Comparison of ENCODE assay signal across 21 cellular contexts in genomic region chr1:98557808-98558390, GRCh38.
DNase-seq lines count a peak whose midpoint lies in the region; ATAC-seq, FAIRE-seq and TF ChIP-seq lines count a peak whose summit lies in the region.
"Had no signal": no experiment of that assay in that cellular context is flagged by ENCODE, and none has a peak within 500 bp of the region (broad histone marks: within the 10 kb centered on the region; RNA-seq: fewer than 3 reads in every experiment).

No MANE protein-coding gene starts in this region.

- no peak overlapping the region for H2BK120ac ChIP-seq in H1 (replicated peaks; ENCODE audit: low read depth, low read length)

- H4K8ac ChIP-seq in H1 (ENCODE audit: extremely low read depth, insufficient read depth, low read length): no peak overlapping the region

- H2AFZ ChIP-seq in H1 (ENCODE audit: low read length) (no peak overlapping the region; the same call in 1 of the 2 replicates), OCI-LY7 (ENCODE audit: low read length) (no peak overlapping the region)

- no peak overlapping the region for H3K4ac ChIP-seq in H1 (replicated peaks; ENCODE audit: insufficient read length, low read depth, low read length)

- H2BK20ac ChIP-seq in H1 (ENCODE audit: low read length): no peak overlapping the region

- no peak overlapping the region for H3K14ac ChIP-seq in H1 (ENCODE audit: insufficient read length)

- whole genome bisulfite sequencing in H1 (ENCODE audit: extremely low coverage in 1 of 2, insufficient coverage in 1 of 2, insufficient read length in 1 of 2, insufficient replicate concordance in 2 of 2, low coverage in 1 of 2, low lambda C conversion rate in 2 of 2, missing lambda C conversion rate in 1 of 2), 2 experiments: 81% methylated on average over 5 of the region's 5 CpGs; no CpG with 5 or more reads in 1 of the 2 experiments

- H3K23ac ChIP-seq in H1 (ENCODE audit: insufficient read length): no peak overlapping the region

- no peak overlapping the region for H2BK15ac ChIP-seq in H1 (ENCODE audit: low read length)

- H3K18ac ChIP-seq in H1 (ENCODE audit: extremely low read depth, low read length): no peak overlapping the region

- H3K56ac ChIP-seq in H1 (replicated peaks; ENCODE audit: insufficient read length, low read depth, low read length): no peak overlapping the region

- H3K36me3 Mint-ChIP-seq in nephron progenitor cell (ENCODE audit: low read depth) (peaks cover 5% of the 10 kb centered on the region), progenitor cell of endocrine pancreas (ENCODE audit: insufficient read depth) (peaks cover 4% of the 10 kb centered on the region)
- H3K36me3 Mint-ChIP-seq: CD4-positive, alpha-beta memory T cell; memory B cell had no signal

- H3K9me3 Mint-ChIP-seq in nephron progenitor cell: peaks cover 16% of the 10 kb centered on the region
- H3K9me3 Mint-ChIP-seq in progenitor cell of endocrine pancreas (ENCODE audit: low read depth): peaks cover 9% of the 10 kb centered on the region

- no peak for TF ChIP-seq RAD21 in H1 (IDR thresholded peaks at IDR 0.05 in 1 of 2, conservative IDR thresholded peaks at IDR 0.05 in 1 of 2; ENCODE audit: low read depth in 2 of 2, low read length in 2 of 2)

- no peak overlapping the region for H3K4me2 ChIP-seq in H1 (ENCODE audit: insufficient read depth in 1 of 2, low read depth in 2 of 2, low read length in 2 of 2)
- no peak overlapping the region for H3K4me2 ChIP-seq in OCI-LY7 (ENCODE audit: low read length)

- H4K20me1 ChIP-seq in H1 (replicated peaks in 1 of 2; ENCODE audit: control insufficient read depth in 1 of 2, insufficient read depth in 2 of 2, low read length in 2 of 2): no peaks in the 10 kb centered on the region
- H4K20me1 ChIP-seq in OCI-LY7 (ENCODE audit: insufficient read depth, low read length): no peaks in the 10 kb centered on the region

- H3K4me1 Mint-ChIP-seq in nephron progenitor cell (peaks cover under 1% of the 10 kb centered on the region), progenitor cell of endocrine pancreas (ENCODE audit: low read depth) (no peaks in the 10 kb centered on the region)
- H3K4me1 Mint-ChIP-seq: CD4-positive, alpha-beta memory T cell; memory B cell had no signal

- no peak overlapping the region for H3K9ac ChIP-seq in H1 (replicated peaks in 1 of 4; ENCODE audit: extremely low read depth in 1 of 4, low read depth in 3 of 4, low read length in 3 of 4)

- H3K4me3 ChIP-seq in H1 (ENCODE audit: extremely low read depth in 1 of 4, insufficient read depth in 2 of 4, low read depth in 3 of 4, low read length in 4 of 4) (no peak overlapping the region), OCI-LY7 (ENCODE audit: low read depth, low read length, poor library complexity, severe bottlenecking) (no peak overlapping the region)
- H3K4me3 ChIP-seq: esophagus squamous epithelium, heart left ventricle had no signal

- TF ChIP-seq POLR2A in H1 (IDR thresholded peaks at IDR 0.05; ENCODE audit: control extremely low read depth in 1 of 2, low read depth in 2 of 2, low read length in 2 of 2): no peak

- H3K27ac Mint-ChIP-seq in nephron progenitor cell: peak overlapping the region; percentile 12
- no peak overlapping the region for H3K27ac Mint-ChIP-seq in progenitor cell of endocrine pancreas
- H3K27ac Mint-ChIP-seq: memory B cell; natural killer cell treated with Interleukin-12 subunit alpha and Interleukin-12 subunit beta and Interleukin-15 and Interleukin-18, amount 100 ng/mL, for 72 hours; T-helper 2 cell treated with Interferon-gamma antibody and Interleukin-4, amounts not matched to agents 5 μg/mL and 100 μg/mL, for 36 hours had no signal

- H3K4me1 ChIP-seq in H1 (replicated peaks in 1 of 4; ENCODE audit: control insufficient read depth in 3 of 4, insufficient read depth in 4 of 4, low read length in 3 of 4): no peaks in the 10 kb centered on the region
- no peaks in the 10 kb centered on the region for H3K4me1 ChIP-seq in OCI-LY7 (ENCODE audit: insufficient read depth, low read length, poor library complexity, severe bottlenecking)
- H3K4me1 ChIP-seq: esophagus squamous epithelium, heart left ventricle had no signal

- H3K9me3 ChIP-seq in H1 (ENCODE audit: insufficient read depth in 2 of 2, low read depth in 1 of 2, low read length in 1 of 2) (peaks cover 11 to 12% of the 10 kb centered on the region in 2 experiments), OCI-LY7 (ENCODE audit: low read length) (no peaks in the 10 kb centered on the region)
- H3K9me3 ChIP-seq: esophagus squamous epithelium had no signal

- no peak overlapping the region for H3K4me3 Mint-ChIP-seq in nephron progenitor cell
- no peak overlapping the region for H3K4me3 Mint-ChIP-seq in progenitor cell of endocrine pancreas (ENCODE audit: low read depth)
- H3K4me3 Mint-ChIP-seq: CD4-positive, alpha-beta memory T cell; memory B cell; natural killer cell treated with Interleukin-12 subunit alpha and Interleukin-12 subunit beta and Interleukin-15 and Interleukin-18, amount 100 ng/mL, for 72 hours; T-helper 2 cell treated with Interferon-gamma antibody and Interleukin-4, amounts not matched to agents 5 μg/mL and 100 μg/mL, for 36 hours had no signal

- TF ChIP-seq EP300 in H1 (IDR thresholded peaks at IDR 0.05; ENCODE audit: borderline replicate concordance in 1 of 2, low read depth in 2 of 2, low read length in 2 of 2): no peak

- no peak overlapping the region for H2BK5ac ChIP-seq in H1 (ENCODE audit: low read depth, low read length)

- no peak overlapping the region for H4K91ac ChIP-seq in H1 (replicated peaks; ENCODE audit: insufficient read length, low read length)

- no peak overlapping the region for H4K5ac ChIP-seq in H1 (ENCODE audit: insufficient read length, low read depth, low read length)

- no peak overlapping the region for H3K27ac ChIP-seq in H1 (ENCODE audit: low read depth, low read length)
- no peak overlapping the region for H3K27ac ChIP-seq in OCI-LY7 (ENCODE audit: low read depth, low read length, poor library complexity, severe bottlenecking)
- H3K27ac ChIP-seq: esophagus squamous epithelium, heart left ventricle had no signal

- CTCF ChIA-PET in H1 (lab: Charles Lee; ENCODE audit: partially characterized antibody): interaction anchor here (0.8 to 1.3 kb wide), 2 partner anchors 104 to 1222 kb away, joined by 3 to 7 read pairs; partner anchors contain the start of gene SNX7
- CTCF ChIA-PET in OCI-LY7 (lab: Charles Lee; ENCODE audit: unreplicated experiment): no interaction called here

- H2BK12ac ChIP-seq in H1 (ENCODE audit: low read depth, low read length): no peak overlapping the region

- TF ChIP-seq CTCF in H1 (IDR thresholded peaks at IDR 0.05; ENCODE audit: control extremely low read depth in 1 of 3, insufficient read depth in 1 of 3, low read depth in 1 of 3, low read length in 3 of 3) (no peak), nephron progenitor cell (IDR thresholded peaks at IDR 0.05) (no peak), OCI-LY7 (conservative IDR thresholded peaks at IDR 0.05; ENCODE audit: low read length) (no peak), progenitor cell of endocrine pancreas (IDR thresholded peaks at IDR 0.05; ENCODE audit: unreplicated experiment) (no peak)

- POLR2A ChIA-PET in H1 (lab: Charles Lee; ENCODE audit: partially characterized antibody) (no interaction called here), OCI-LY7 (lab: Charles Lee) (no interaction called here)

- H3K79me2 ChIP-seq in H1 (ENCODE audit: control insufficient read depth in 1 of 2, insufficient read depth in 2 of 2, low read length in 2 of 2): no peaks in the 10 kb centered on the region
- no peaks in the 10 kb centered on the region for H3K79me2 ChIP-seq in OCI-LY7 (ENCODE audit: insufficient read depth, low read depth, low read length)

- no peak overlapping the region for H2AK5ac ChIP-seq in H1 (ENCODE audit: low read depth, low read length)

- intact Hi-C loops in OCI-LY7 (cut with micrococcal nuclease; ENCODE audit: unreplicated experiment): no loop called here

- H3K27me3 ChIP-seq in H1 (replicated peaks in 1 of 4; ENCODE audit: control insufficient read depth in 3 of 4, extremely low read depth in 1 of 4, insufficient read depth in 3 of 4, low read length in 3 of 4): no peaks in the 10 kb centered on the region
- H3K27me3 ChIP-seq: esophagus squamous epithelium, heart left ventricle had no signal

- H3K23me2 ChIP-seq in H1 (ENCODE audit: low read depth, low read length): no peaks in the 10 kb centered on the region

- DNase-seq in COLO829 (ENCODE audit: low spot score) (peak; percentile 40), NCI-H69 (lab: John Stamatoyannopoulos, UW) (peak; percentile 8), H1 (ENCODE audit: low read depth in 1 of 2, low spot score in 2 of 2) (no peak), nephron progenitor cell (no peak), NCI-H2107 (lab: John Stamatoyannopoulos, UW) (no peak), OCI-LY7 (ENCODE audit: low spot score) (no peak), progenitor cell of endocrine pancreas (ENCODE audit: low spot score, unreplicated experiment) (no peak)
- DNase-seq: CD4-positive, alpha-beta memory T cell; effector CD4-positive, alpha-beta T cell; esophagus squamous epithelium; heart left ventricle; IMR-90; islet precursor cell; NCI-H2081; NCI-H526; stimulated activated naive CD4-positive, alpha-beta T cell; trophoblast cell had no signal

- H3K36me3 ChIP-seq in H1 (ENCODE audit: control insufficient read depth in 2 of 4, insufficient read depth in 4 of 4, low read length in 3 of 4) (no peaks in the 10 kb centered on the region), OCI-LY7 (ENCODE audit: insufficient read depth, low read length) (no peaks in the 10 kb centered on the region)
- H3K36me3 ChIP-seq: esophagus squamous epithelium, heart left ventricle had no signal

- H3K79me1 ChIP-seq in H1 (ENCODE audit: low read depth, low read length): no peaks in the 10 kb centered on the region

- no peaks in the 10 kb centered on the region for H3K9me2 ChIP-seq in OCI-LY7 (ENCODE audit: insufficient read depth, low read length)

- BruUV-seq in OCI-LY7 (replicated peaks; lab: Mats Ljungman, UMichigan): no TSS peak

- no peak for ATAC-seq in GM18861 (IDR thresholded peaks at IDR 0.05; ENCODE audit: unreplicated experiment)
- ATAC-seq: heart left ventricle; natural killer cell treated with Interleukin-12 subunit alpha and Interleukin-12 subunit beta and Interleukin-15 and Interleukin-18, amount 100 ng/mL, for 72 hours had no signal

- peak; percentile 70 for FAIRE-seq in H1 (lab: Jason Lieb, UNC)

- H3K27me3 Mint-ChIP-seq in nephron progenitor cell (ENCODE audit: low read depth, poor library complexity): no peaks in the 10 kb centered on the region
- no peaks in the 10 kb centered on the region for H3K27me3 Mint-ChIP-seq in progenitor cell of endocrine pancreas
- H3K27me3 Mint-ChIP-seq: CD4-positive, alpha-beta memory T cell; memory B cell; natural killer cell treated with Interleukin-12 subunit alpha and Interleukin-12 subunit beta and Interleukin-15 and Interleukin-18, amount 100 ng/mL, for 72 hours had no signal

TF ChIP-seq in H1, 55 proteins besides CTCF, POLR2A, EP300 and RAD21:
- no peak for TF ChIP-seq KDM5A (IDR thresholded peaks at IDR 0.05; ENCODE audit: low read length)
- TF ChIP-seq TEAD4 (IDR thresholded peaks at IDR 0.05; ENCODE audit: low read depth, low read length): peak; percentile 60; the same call in 1 of the 2 replicates

Comparison
In these comparisons a context has a peak if more than half of its experiments do, and no peak if none do; other contexts are left out.
1. DNase-seq: peak in COLO829 (single experiment) and NCI-H69 (single experiment); none in H1 (0 of 2), nephron progenitor cell (single experiment), NCI-H2107 (single experiment), OCI-LY7 (single experiment) and progenitor cell of endocrine pancreas (single experiment).